Comparison of ENCODE assay signal across 12 cellular contexts in genomic region chr6:99189823-99190721, GRCh38.
DNase-seq lines count a peak whose midpoint lies in the region; ATAC-seq, FAIRE-seq and TF ChIP-seq lines count a peak whose summit lies in the region.
"Had no signal": no experiment of that assay in that cellular context is flagged by ENCODE, and none has a peak within 500 bp of the region (broad histone marks: within the 10 kb centered on the region; RNA-seq: fewer than 3 reads in every experiment).

No MANE protein-coding gene starts in this region.

- H3K4ac ChIP-seq in mesenchymal stem cell (ENCODE audit: low read depth in 1 of 2, low read length in 2 of 2): no peak overlapping the region

- no peak overlapping the region for H2AFZ ChIP-seq in mesenchymal stem cell (ENCODE audit: low read depth, low read length)

- H3K27me3 ChIP-seq in gastrocnemius medialis: no peaks in the 10 kb centered on the region
- no peaks in the 10 kb centered on the region for H3K27me3 ChIP-seq in mesenchymal stem cell (ENCODE audit: control insufficient read depth in 1 of 2, insufficient read depth in 1 of 2, low read length in 2 of 2)
- H3K27me3 ChIP-seq: uterus had no signal

- peaks cover 0 to 12% of the 10 kb centered on the region in 2 donors for H3K4me1 ChIP-seq in gastrocnemius medialis
- no peaks in the 10 kb centered on the region for H3K4me1 ChIP-seq in mesenchymal stem cell (ENCODE audit: control insufficient read depth, insufficient read depth, low read depth, low read length)
- H3K4me1 ChIP-seq: uterus had no signal

- H2AK5ac ChIP-seq in mesenchymal stem cell (ENCODE audit: low read length, severe bottlenecking): no peak overlapping the region

- H2BK5ac ChIP-seq in mesenchymal stem cell (ENCODE audit: low read depth, low read length, poor library complexity, severe bottlenecking): no peak overlapping the region

- H2BK120ac ChIP-seq in mesenchymal stem cell (ENCODE audit: low read depth, low read length): no peak overlapping the region

- H3K36me3 ChIP-seq in gastrocnemius medialis (no peaks in the 10 kb centered on the region), mesenchymal stem cell (ENCODE audit: control insufficient read depth in 1 of 2, insufficient read depth in 2 of 2, low read depth in 1 of 2, low read length in 2 of 2) (no peaks in the 10 kb centered on the region)
- H3K36me3 ChIP-seq: uterus had no signal

- no peaks in the 10 kb centered on the region for H3K79me1 ChIP-seq in mesenchymal stem cell (replicated peaks; ENCODE audit: low read length, poor library complexity, severe bottlenecking)

- peak; percentile 99 for ATAC-seq in GM18505 (IDR thresholded peaks at IDR 0.05; ENCODE audit: unreplicated experiment)
- ATAC-seq in GM19324 (IDR thresholded peaks at IDR 0.05; ENCODE audit: low FRiP score, unreplicated experiment): peak; percentile 95
- ATAC-seq in HG02840 (IDR thresholded peaks at IDR 0.05; ENCODE audit: low FRiP score, unreplicated experiment): peak; percentile 96
- peak; percentile 99 for ATAC-seq in HG03575 (IDR thresholded peaks at IDR 0.05; ENCODE audit: extremely low read depth, insufficient number of reproducible peaks, low FRiP score, unreplicated experiment)
- ATAC-seq in gastrocnemius medialis: no peak
- ATAC-seq: naive thymus-derived CD8-positive, alpha-beta T cell had no signal

- no peak for FAIRE-seq in HTR-8/SVneo (lab: Jason Lieb, UNC)

- in situ Hi-C loops in gastrocnemius medialis (cut with MboI; ENCODE audit: low sequenced_read_pairs in 4 of 4): no loop called here

- DNase-seq in gastrocnemius medialis: no peak
- DNase-seq in HTR-8/SVneo (ENCODE audit: insufficient read length, low spot score): no peak
- no peak for DNase-seq in C1 segment of cervical spinal cord (lab: John Stamatoyannopoulos, UW)
- DNase-seq in mesenchymal stem cell: no peak
- DNase-seq: DMS 273 treated with DMSO at 0.1 percent for 48 hours; naive thymus-derived CD8-positive, alpha-beta T cell; NCI-H187 treated with DMSO at 0.1 percent for 48 hours; uterus had no signal

- no peak overlapping the region for H2BK15ac ChIP-seq in mesenchymal stem cell (ENCODE audit: low read depth, poor library complexity, severe bottlenecking)

- H3K4me2 ChIP-seq in mesenchymal stem cell (ENCODE audit: low read length, poor library complexity, severe bottlenecking): no peak overlapping the region

- no peak overlapping the region for H3K14ac ChIP-seq in mesenchymal stem cell (ENCODE audit: low read length in 2 of 2)

- H4K91ac ChIP-seq in mesenchymal stem cell (ENCODE audit: low read length): no peak overlapping the region

- WGBS in mesenchymal stem cell: 78% methylated on average over 6 of the region's 7 CpGs

- TF ChIP-seq POLR2A in GM18505 (IDR thresholded peaks at IDR 0.05; ENCODE audit: borderline replicate concordance, extremely low read depth, insufficient read depth, insufficient read length) (no peak), gastrocnemius medialis (IDR thresholded peaks at IDR 0.05) (no peak)

- no peak for TF ChIP-seq CTCF in gastrocnemius medialis (IDR thresholded peaks at IDR 0.05 in 4 of 5, conservative IDR thresholded peaks at IDR 0.05 in 1 of 5)

- no peak overlapping the region for H3K18ac ChIP-seq in mesenchymal stem cell (ENCODE audit: low read depth in 1 of 2, low read length in 2 of 2)

- no peak overlapping the region for H4K8ac ChIP-seq in mesenchymal stem cell (ENCODE audit: low read length)

- H3K9me3 ChIP-seq in gastrocnemius medialis (no peaks in the 10 kb centered on the region), mesenchymal stem cell (ENCODE audit: control insufficient read depth, low read length) (no peaks in the 10 kb centered on the region)
- H3K9me3 ChIP-seq: uterus had no signal

- intact Hi-C loops in gastrocnemius medialis (cut with DNase I; ENCODE audit: low total_unique reads): no loop called here

- H3K9ac ChIP-seq in mesenchymal stem cell (ENCODE audit: low read length): no peak overlapping the region

- H3K4me3 ChIP-seq in gastrocnemius medialis (no peak overlapping the region), mesenchymal stem cell (ENCODE audit: insufficient read depth in 1 of 2, low read depth in 1 of 2, low read length in 2 of 2) (no peak overlapping the region)
- H3K4me3 ChIP-seq: uterus had no signal

- H2BK12ac ChIP-seq in mesenchymal stem cell (ENCODE audit: low read length in 2 of 2): no peak overlapping the region

- H3K27ac ChIP-seq in gastrocnemius medialis (no peak overlapping the region), mesenchymal stem cell (ENCODE audit: low read length, poor library complexity, severe bottlenecking) (no peak overlapping the region)
- H3K27ac ChIP-seq: uterus had no signal

- no peak overlapping the region for H3K23ac ChIP-seq in mesenchymal stem cell (ENCODE audit: low read length in 2 of 2)

Comparison
In these comparisons a context has a peak if more than half of its experiments do, and no peak if none do; other contexts are left out.
1. ATAC-seq: peak in GM18505 (single experiment), GM19324 (single experiment), HG02840 (single experiment) and HG03575 (single experiment); none in gastrocnemius medialis (0 of 2).